1 cellular context compared by ENCODE assay signal in the genomic region with DNA sequence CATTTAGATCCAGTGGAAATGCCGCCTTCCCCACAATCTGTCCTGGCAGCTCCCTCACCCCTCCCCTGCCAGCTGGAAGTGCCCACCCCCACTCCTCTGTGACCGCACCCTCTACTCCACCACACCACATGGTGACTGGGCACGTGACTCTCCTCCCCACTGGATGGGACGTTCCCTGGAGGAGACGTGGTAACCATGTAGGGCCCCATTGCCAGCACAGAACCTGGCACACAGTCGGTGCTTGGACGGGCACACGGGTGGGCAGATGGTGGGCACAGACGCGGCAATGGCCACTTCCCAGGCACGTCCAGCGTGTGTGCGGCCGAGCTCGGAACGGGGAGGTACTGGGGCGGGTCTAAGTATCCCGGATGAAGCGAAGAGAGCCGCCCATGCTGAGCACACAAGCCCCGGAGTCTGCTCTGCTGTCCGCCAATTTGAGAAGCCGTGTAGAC.
TF ChIP-seq lines count a peak whose summit lies in the region.

No MANE protein-coding gene starts in this region.

TF ChIP-seq in GM23338, 12 proteins besides CTCF, POLR2A, EP300 and RAD21 (continued from another document):
- TF ChIP-seq, protein P1, sequence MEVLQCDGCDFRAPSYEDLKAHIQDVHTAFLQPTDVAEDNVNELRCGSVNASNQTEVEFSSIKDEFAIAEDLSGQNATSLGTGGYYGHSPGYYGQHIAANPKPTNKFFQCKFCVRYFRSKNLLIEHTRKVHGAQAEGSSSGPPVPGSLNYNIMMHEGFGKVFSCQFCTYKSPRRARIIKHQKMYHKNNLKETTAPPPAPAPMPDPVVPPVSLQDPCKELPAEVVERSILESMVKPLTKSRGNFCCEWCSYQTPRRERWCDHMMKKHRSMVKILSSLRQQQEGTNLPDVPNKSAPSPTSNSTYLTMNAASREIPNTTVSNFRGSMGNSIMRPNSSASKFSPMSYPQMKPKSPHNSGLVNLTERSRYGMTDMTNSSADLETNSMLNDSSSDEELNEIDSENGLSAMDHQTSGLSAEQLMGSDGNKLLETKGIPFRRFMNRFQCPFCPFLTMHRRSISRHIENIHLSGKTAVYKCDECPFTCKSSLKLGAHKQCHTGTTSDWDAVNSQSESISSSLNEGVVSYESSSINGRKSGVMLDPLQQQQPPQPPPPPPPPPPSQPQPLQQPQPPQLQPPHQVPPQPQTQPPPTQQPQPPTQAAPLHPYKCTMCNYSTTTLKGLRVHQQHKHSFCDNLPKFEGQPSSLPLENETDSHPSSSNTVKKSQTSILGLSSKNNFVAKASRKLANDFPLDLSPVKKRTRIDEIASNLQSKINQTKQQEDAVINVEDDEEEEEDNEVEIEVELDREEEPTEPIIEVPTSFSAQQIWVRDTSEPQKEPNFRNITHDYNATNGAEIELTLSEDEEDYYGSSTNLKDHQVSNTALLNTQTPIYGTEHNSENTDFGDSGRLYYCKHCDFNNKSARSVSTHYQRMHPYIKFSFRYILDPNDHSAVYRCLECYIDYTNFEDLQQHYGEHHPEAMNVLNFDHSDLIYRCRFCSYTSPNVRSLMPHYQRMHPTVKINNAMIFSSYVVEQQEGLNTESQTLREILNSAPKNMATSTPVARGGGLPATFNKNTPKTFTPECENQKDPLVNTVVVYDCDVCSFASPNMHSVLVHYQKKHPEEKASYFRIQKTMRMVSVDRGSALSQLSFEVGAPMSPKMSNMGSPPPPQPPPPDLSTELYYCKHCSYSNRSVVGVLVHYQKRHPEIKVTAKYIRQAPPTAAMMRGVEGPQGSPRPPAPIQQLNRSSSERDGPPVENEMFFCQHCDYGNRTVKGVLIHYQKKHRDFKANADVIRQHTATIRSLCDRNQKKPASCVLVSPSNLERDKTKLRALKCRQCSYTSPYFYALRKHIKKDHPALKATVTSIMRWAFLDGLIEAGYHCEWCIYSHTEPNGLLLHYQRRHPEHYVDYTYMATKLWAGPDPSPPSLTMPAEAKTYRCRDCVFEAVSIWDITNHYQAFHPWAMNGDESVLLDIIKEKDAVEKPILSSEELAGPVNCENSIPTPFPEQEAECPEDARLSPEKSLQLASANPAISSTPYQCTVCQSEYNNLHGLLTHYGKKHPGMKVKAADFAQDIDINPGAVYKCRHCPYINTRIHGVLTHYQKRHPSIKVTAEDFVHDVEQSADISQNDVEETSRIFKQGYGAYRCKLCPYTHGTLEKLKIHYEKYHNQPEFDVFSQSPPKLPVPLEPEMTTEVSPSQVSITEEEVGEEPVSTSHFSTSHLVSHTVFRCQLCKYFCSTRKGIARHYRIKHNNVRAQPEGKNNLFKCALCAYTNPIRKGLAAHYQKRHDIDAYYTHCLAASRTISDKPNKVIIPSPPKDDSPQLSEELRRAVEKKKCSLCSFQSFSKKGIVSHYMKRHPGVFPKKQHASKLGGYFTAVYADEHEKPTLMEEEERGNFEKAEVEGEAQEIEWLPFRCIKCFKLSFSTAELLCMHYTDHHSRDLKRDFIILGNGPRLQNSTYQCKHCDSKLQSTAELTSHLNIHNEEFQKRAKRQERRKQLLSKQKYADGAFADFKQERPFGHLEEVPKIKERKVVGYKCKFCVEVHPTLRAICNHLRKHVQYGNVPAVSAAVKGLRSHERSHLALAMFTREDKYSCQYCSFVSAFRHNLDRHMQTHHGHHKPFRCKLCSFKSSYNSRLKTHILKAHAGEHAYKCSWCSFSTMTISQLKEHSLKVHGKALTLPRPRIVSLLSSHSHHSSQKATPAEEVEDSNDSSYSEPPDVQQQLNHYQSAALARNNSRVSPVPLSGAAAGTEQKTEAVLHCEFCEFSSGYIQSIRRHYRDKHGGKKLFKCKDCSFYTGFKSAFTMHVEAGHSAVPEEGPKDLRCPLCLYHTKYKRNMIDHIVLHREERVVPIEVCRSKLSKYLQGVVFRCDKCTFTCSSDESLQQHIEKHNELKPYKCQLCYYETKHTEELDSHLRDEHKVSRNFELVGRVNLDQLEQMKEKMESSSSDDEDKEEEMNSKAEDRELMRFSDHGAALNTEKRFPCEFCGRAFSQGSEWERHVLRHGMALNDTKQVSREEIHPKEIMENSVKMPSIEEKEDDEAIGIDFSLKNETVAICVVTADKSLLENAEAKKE (CRISPR knock-in tag; IDR thresholded peaks at IDR 0.05): no peak
- TF ChIP-seq STAT1 (IDR thresholded peaks at IDR 0.05; ENCODE audit: unreplicated experiment): no peak
- TF ChIP-seq JUNB (IDR thresholded peaks at IDR 0.05; ENCODE audit: unreplicated experiment): no peak
- no peak for TF ChIP-seq POLR2AphosphoS5 (IDR thresholded peaks at IDR 0.05; ENCODE audit: low read depth)
